ENCODE assay signal across 18 cellular contexts in the genomic region with DNA sequence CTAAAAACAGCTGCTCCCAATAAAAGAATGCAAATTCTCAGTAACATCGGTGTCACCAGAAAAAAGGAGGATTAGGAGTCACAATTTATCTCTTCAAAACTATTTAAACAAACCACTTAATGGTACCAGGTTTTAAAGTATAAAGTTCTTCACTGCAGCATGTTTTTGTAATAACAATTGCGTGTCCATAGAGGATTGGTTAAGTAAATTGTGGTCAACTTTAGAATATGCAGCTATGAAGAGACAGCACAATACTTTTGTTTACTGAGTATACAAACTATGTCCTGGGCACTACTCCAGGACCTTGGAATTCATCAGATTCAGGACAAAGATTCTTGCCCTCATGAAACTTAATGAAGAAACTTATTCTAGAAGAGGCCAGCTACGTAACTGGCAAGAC.
DNase-seq lines count a peak whose midpoint lies in the region; ATAC-seq and TF ChIP-seq lines count a peak whose summit lies in the region.
"Had no signal": no experiment of that assay in that cellular context is flagged by ENCODE, and none has a peak within 500 bp of the region (broad histone marks: within the 10 kb centered on the region; RNA-seq: fewer than 3 reads in every experiment).

No MANE protein-coding gene starts in this region.

- peak; percentile 75 for DNase-seq in AG08395 (ENCODE audit: low spot score)
- DNase-seq in HAP-1 (ENCODE audit: low spot score in 2 of 2), result peak; percentile 14 to 31
- peak; percentile 94 for DNase-seq in astrocyte of the hippocampus (ENCODE audit: low read depth, low spot score)
- DNase-seq in foreskin fibroblast, result peak; percentile 64 to 76
- no peak for DNase-seq in A673 (ENCODE audit: low spot score)
- DNase-seq in Kasumi-1 (lab: John Stamatoyannopoulos, UW), result no peak
- no peak for DNase-seq in iPS-NIHi11 (ENCODE audit: low spot score)
- DNase-seq: adrenal gland; endodermal cell; Karpas-422; NCI-H1417; NCI-H526 treated with DMSO at 0.1 percent for 48 hours; stimulated activated naive CD4-positive, alpha-beta T cell; T-helper 9 cell; trophoblast cell had no signal

- H3K36me3 ChIP-seq in HAP-1 (replicated peaks), result no peaks in the 10 kb centered on the region
- no peaks in the 10 kb centered on the region for H3K36me3 ChIP-seq in A673 (ENCODE audit: insufficient read depth, low read length, poor library complexity, severe bottlenecking)
- H3K36me3 ChIP-seq: adrenal gland, gastroesophageal sphincter had no signal

- H3K4me1 ChIP-seq in HAP-1 (no peaks in the 10 kb centered on the region), A673 (ENCODE audit: insufficient read depth, low read length, poor library complexity, severe bottlenecking) (no peaks in the 10 kb centered on the region)
- H3K4me1 ChIP-seq: A549, adrenal gland, gastroesophageal sphincter had no signal

- BruUV-seq in A673 (replicated peaks; lab: Mats Ljungman, UMichigan), result no TSS peak

- CTCF ChIA-PET in A673 (lab: Charles Lee), result no interaction called here

- POLR2A ChIA-PET in A673 (lab: Charles Lee; ENCODE audit: low non-redundant PET), result no interaction called here

- intact Hi-C loops in A673 (cut with micrococcal nuclease; ENCODE audit: unreplicated experiment), result no loop called here

- H3K4me3 ChIP-seq in HAP-1 (no peak overlapping the region), foreskin fibroblast (ENCODE audit: low read depth in 1 of 2, low read length in 2 of 2) (no peak overlapping the region), A673 (ENCODE audit: low read depth, low read length, poor library complexity, severe bottlenecking) (no peak overlapping the region)
- H3K4me3 ChIP-seq: A549, adrenal gland, gastroesophageal sphincter had no signal

- no peak overlapping the region for H3K27ac ChIP-seq in A673 (ENCODE audit: low read depth, low read length, poor library complexity, severe bottlenecking)
- H3K27ac ChIP-seq: A549, gastroesophageal sphincter had no signal

- no peak for ATAC-seq in HG03135 (IDR thresholded peaks at IDR 0.05; ENCODE audit: unreplicated experiment)
- ATAC-seq: gastroesophageal sphincter had no signal

- TF ChIP-seq CTCF in foreskin fibroblast (IDR thresholded peaks at IDR 0.05; ENCODE audit: low read depth, low read length), result no peak
- no peak for TF ChIP-seq CTCF in A673 (conservative IDR thresholded peaks at IDR 0.05; ENCODE audit: low read depth, low read length)

- in situ Hi-C loops in HAP-1 (cut with MboI; ENCODE audit: low sequenced_read_pairs), result no loop called here

- no peaks in the 10 kb centered on the region for H3K27me3 ChIP-seq in HAP-1 (ENCODE audit: low read depth)
- no peaks in the 10 kb centered on the region for H3K27me3 ChIP-seq in A673 (replicated peaks; ENCODE audit: insufficient read depth, low read depth, low read length, poor library complexity)
- H3K27me3 ChIP-seq: adrenal gland, gastroesophageal sphincter had no signal

- H3K9me3 ChIP-seq in HAP-1 (no peaks in the 10 kb centered on the region), A673 (ENCODE audit: low read depth, low read length, poor library complexity, severe bottlenecking) (no peaks in the 10 kb centered on the region)
- H3K9me3 ChIP-seq: A549, adrenal gland, gastroesophageal sphincter had no signal

Comparison
In these comparisons a context has a peak if more than half of its experiments do, and no peak if none do; other contexts are left out.
1. DNase-seq: peak in AG08395 (single experiment), HAP-1 (2 of 2), astrocyte of the hippocampus (single experiment) and foreskin fibroblast (2 of 2); none in A673 (single experiment), Kasumi-1 (0 of 2) and iPS-NIHi11 (single experiment).